ENCODE assay signal across 9 cellular contexts in the genomic region with DNA sequence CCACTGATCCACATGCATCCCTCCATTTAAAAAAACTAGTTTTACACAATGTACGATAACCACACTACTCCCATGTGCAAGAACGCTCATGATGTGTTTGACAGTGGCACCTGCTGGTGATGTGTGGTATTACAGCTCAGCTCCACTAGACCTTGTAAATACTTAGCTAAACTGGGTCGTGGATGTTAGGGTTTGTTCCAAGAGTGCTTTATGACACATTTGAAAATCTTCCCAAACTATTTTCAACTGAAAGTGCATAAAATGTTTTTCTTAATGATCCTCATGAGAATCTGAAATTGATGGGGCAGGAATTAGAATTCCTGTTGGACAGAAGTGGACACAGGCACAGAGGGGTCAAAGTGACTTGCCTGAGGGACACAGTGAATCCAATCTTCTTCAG.
DNase-seq lines count a peak whose midpoint lies in the region; ATAC-seq and TF ChIP-seq lines count a peak whose summit lies in the region.
"Had no signal": no experiment of that assay in that cellular context is flagged by ENCODE, and none has a peak within 500 bp of the region (broad histone marks: within the 10 kb centered on the region; RNA-seq: fewer than 3 reads in every experiment).

No MANE protein-coding gene starts in this region.

- H4K20me1 ChIP-seq in SK-N-SH (ENCODE audit: insufficient read depth) = no peaks in the 10 kb centered on the region
- no peaks in the 10 kb centered on the region for H4K20me1 ChIP-seq in OCI-LY3 (ENCODE audit: insufficient read depth, low read length)
- H4K20me1 ChIP-seq in neural cell (ENCODE audit: insufficient read depth) = no peaks in the 10 kb centered on the region

- H3K9me2 ChIP-seq in SK-N-SH (no peaks in the 10 kb centered on the region), neural cell (ENCODE audit: insufficient read depth, low read length) (no peaks in the 10 kb centered on the region)

- H3K79me2 ChIP-seq in SK-N-SH (ENCODE audit: insufficient read depth) (no peaks in the 10 kb centered on the region), OCI-LY3 (ENCODE audit: low read length) (no peaks in the 10 kb centered on the region), neural cell (replicated peaks; ENCODE audit: insufficient read depth, low read length) (no peaks in the 10 kb centered on the region)

- peaks cover 7% of the 10 kb centered on the region for H3K9me3 Mint-ChIP-seq in dendritic cell treated with granulocyte-macrophage colony-stimulating factor and Interleukin-4, amounts not matched to agents 40 ng/mL and 50 ng/mL, for 4 days
- H3K9me3 Mint-ChIP-seq in activated T-helper 1 cell treated with anti-CD3 and anti-CD28 coated beads, Interleukin-12 subunit alpha, Interleukin-12 subunit beta, Interleukin-2, Interleukin-4 antibody, amounts not matched to agents 30 ng/mL and 10 ng/mL and 1 ng/mL, durations not matched to agents 14 hours and 24 hours and 36 hours = peaks cover 25% of the 10 kb centered on the region

- H3K36me3 ChIP-seq in SK-N-SH (replicated peaks in 1 of 2; ENCODE audit: control insufficient read depth in 1 of 2, insufficient read depth in 2 of 2, low read length in 1 of 2) (no peaks in the 10 kb centered on the region), OCI-LY3 (replicated peaks; ENCODE audit: low read depth, low read length) (peaks cover 7% of the 10 kb centered on the region), neural cell (ENCODE audit: insufficient read depth, low read length) (no peaks in the 10 kb centered on the region)

- peaks cover 7% of the 10 kb centered on the region for H3K36me3 Mint-ChIP-seq in dendritic cell treated with granulocyte-macrophage colony-stimulating factor and Interleukin-4, amounts not matched to agents 40 ng/mL and 50 ng/mL, for 4 days (ENCODE audit: low read depth)
- H3K36me3 Mint-ChIP-seq in activated T-helper 1 cell treated with anti-CD3 and anti-CD28 coated beads, Interleukin-12 subunit alpha, Interleukin-12 subunit beta, Interleukin-2, Interleukin-4 antibody, amounts not matched to agents 30 ng/mL and 10 ng/mL and 1 ng/mL, durations not matched to agents 14 hours and 24 hours and 36 hours (ENCODE audit: low read depth) = peaks cover 3% of the 10 kb centered on the region

- peaks cover 5 to 6% of the 10 kb centered on the region in 2 experiments; a peak in 2 of 4 replicates for H3K4me1 ChIP-seq in SK-N-SH (ENCODE audit: control insufficient read depth in 1 of 2, insufficient read depth in 2 of 2, low read depth in 1 of 2, low read length in 1 of 2)
- peaks cover 13% of the 10 kb centered on the region for H3K4me1 ChIP-seq in OCI-LY3 (ENCODE audit: low read length)

- H3K4me2 ChIP-seq in SK-N-SH = no peak overlapping the region
- H3K4me2 ChIP-seq in OCI-LY3 (ENCODE audit: low read length) = no peak overlapping the region
- H3K4me2 ChIP-seq in neural cell (ENCODE audit: low read length) = no peak overlapping the region

- no peak overlapping the region for H3K4me3 Mint-ChIP-seq in dendritic cell treated with granulocyte-macrophage colony-stimulating factor and Interleukin-4, amounts not matched to agents 40 ng/mL and 50 ng/mL, for 4 days
- H3K4me3 Mint-ChIP-seq in activated T-helper 1 cell treated with anti-CD3 and anti-CD28 coated beads, Interleukin-12 subunit alpha, Interleukin-12 subunit beta, Interleukin-2, Interleukin-4 antibody, amounts not matched to agents 30 ng/mL and 10 ng/mL and 1 ng/mL, durations not matched to agents 14 hours and 24 hours and 36 hours = no peak overlapping the region
- H3K4me3 Mint-ChIP-seq: activated naive CD8-positive, alpha-beta T cell had no signal

- peaks cover 75% of the 10 kb centered on the region for H3K4me1 Mint-ChIP-seq in dendritic cell treated with granulocyte-macrophage colony-stimulating factor and Interleukin-4, amounts not matched to agents 40 ng/mL and 50 ng/mL, for 4 days (ENCODE audit: low read depth)
- peaks cover 37% of the 10 kb centered on the region for H3K4me1 Mint-ChIP-seq in activated T-helper 1 cell treated with anti-CD3 and anti-CD28 coated beads, Interleukin-12 subunit alpha, Interleukin-12 subunit beta, Interleukin-2, Interleukin-4 antibody, amounts not matched to agents 30 ng/mL and 10 ng/mL and 1 ng/mL, durations not matched to agents 14 hours and 24 hours and 36 hours (ENCODE audit: low read depth)

- 50% methylated on average over 3 of the region's 3 CpGs for WGBS in SK-N-SH (ENCODE audit: low lambda C conversion rate)

- CTCF ChIA-PET in SK-N-SH (lab: Yijun Ruan, JAX) = interaction anchor here (0.9 to 2.9 kb wide), 9 partner anchors 27 to 728 kb away, joined by 3 to 16 read pairs (median 3); no protein-coding TSS in a partner anchor

- H3K4me3 ChIP-seq in SK-N-SH (ENCODE audit: low read depth in 2 of 2, low read length in 1 of 2) = no peak overlapping the region
- H3K4me3 ChIP-seq in OCI-LY3 (ENCODE audit: low read length) = no peak overlapping the region
- no peak overlapping the region for H3K4me3 ChIP-seq in neural cell (ENCODE audit: low read length)

- peak overlapping the region; percentile 27 for H3K27ac Mint-ChIP-seq in dendritic cell treated with granulocyte-macrophage colony-stimulating factor and Interleukin-4, amounts not matched to agents 40 ng/mL and 50 ng/mL, for 4 days
- no peak overlapping the region for H3K27ac Mint-ChIP-seq in activated T-helper 1 cell treated with anti-CD3 and anti-CD28 coated beads, Interleukin-12 subunit alpha, Interleukin-12 subunit beta, Interleukin-2, Interleukin-4 antibody, amounts not matched to agents 30 ng/mL and 10 ng/mL and 1 ng/mL, durations not matched to agents 14 hours and 24 hours and 36 hours
- H3K27ac Mint-ChIP-seq: activated naive CD8-positive, alpha-beta T cell had no signal

- peak; percentile 75 for TF ChIP-seq CTCF in SK-N-SH (IDR thresholded peaks at IDR 0.05)
- peak; percentile 80 for TF ChIP-seq CTCF in OCI-LY3 (IDR thresholded peaks at IDR 0.05; ENCODE audit: low read depth, low read length)
- peak; percentile 62 for TF ChIP-seq CTCF in neural cell (IDR thresholded peaks at IDR 0.05; ENCODE audit: poor library complexity, severe bottlenecking)

- POLR2A ChIA-PET in SK-N-SH (lab: Yijun Ruan, JAX) = no interaction called here

- H3K27me3 ChIP-seq in SK-N-SH (ENCODE audit: insufficient read depth) (no peaks in the 10 kb centered on the region), OCI-LY3 (ENCODE audit: low read depth, low read length) (peaks cover 45% of the 10 kb centered on the region), neural cell (ENCODE audit: insufficient read depth, low read depth, low read length) (no peaks in the 10 kb centered on the region)

- intact Hi-C loops in dendritic cell treated with granulocyte-macrophage colony-stimulating factor and Interleukin-4, amounts not matched to agents 40 ng/mL and 50 ng/mL, for 4 days (cut with micrococcal nuclease) = no loop called here
- intact Hi-C loops in activated T-helper 1 cell treated with anti-CD3 and anti-CD28 coated beads, Interleukin-12 subunit alpha, Interleukin-12 subunit beta, Interleukin-2, Interleukin-4 antibody, amounts not matched to agents 30 ng/mL and 10 ng/mL and 1 ng/mL, durations not matched to agents 14 hours and 24 hours and 36 hours (cut with micrococcal nuclease) = no loop called here

- TF ChIP-seq RAD21 in SK-N-SH (IDR thresholded peaks at IDR 0.05; ENCODE audit: low read length) (peak; percentile 52), neural cell (conservative IDR thresholded peaks at IDR 0.05) (peak; percentile 38)

- no peaks in the 10 kb centered on the region for H3F3A ChIP-seq in SK-N-SH (replicated peaks; ENCODE audit: insufficient read depth)
- no peaks in the 10 kb centered on the region for H3F3A ChIP-seq in neural cell (ENCODE audit: insufficient read depth, low read length, poor library complexity, severe bottlenecking)

- DNase-seq in SK-N-SH = no peak
- DNase-seq in midbrain (lab: John Stamatoyannopoulos, UW) = no peak
- DNase-seq in activated T-helper 1 cell treated with anti-CD3 and anti-CD28 coated beads, Interleukin-12 subunit alpha, Interleukin-12 subunit beta, Interleukin-2, Interleukin-4 antibody, amounts not matched to agents 30 ng/mL and 10 ng/mL and 1 ng/mL, durations not matched to agents 14 hours and 24 hours and 36 hours (ENCODE audit: low spot score) = no peak

- H3K9me3 ChIP-seq in SK-N-SH = no peaks in the 10 kb centered on the region
- H3K9me3 ChIP-seq in OCI-LY3 (ENCODE audit: insufficient read depth, low read length) = peaks cover 10% of the 10 kb centered on the region; the same call in 1 of the 2 replicates
- peaks cover 9% of the 10 kb centered on the region for H3K9me3 ChIP-seq in neural cell (ENCODE audit: low read length)

- no peak overlapping the region for H3K27ac ChIP-seq in SK-N-SH (ENCODE audit: low read depth in 2 of 2, low read length in 1 of 2)
- H3K27ac ChIP-seq in OCI-LY3 (ENCODE audit: low read length) = no peak overlapping the region
- no peak overlapping the region for H3K27ac ChIP-seq in neural cell (ENCODE audit: low read length)

- ATAC-seq in SK-N-SH treated with all-trans-retinoic acid at 6 μM for 48 hours = no peak
- no peak for ATAC-seq in HG03196 (IDR thresholded peaks at IDR 0.05; ENCODE audit: unreplicated experiment)

- no peak for TF ChIP-seq EP300 in SK-N-SH (IDR thresholded peaks at IDR 0.05; ENCODE audit: borderline replicate concordance in 1 of 2, low read depth in 1 of 2, low read length in 1 of 2)
- TF ChIP-seq EP300 in neural cell (conservative IDR thresholded peaks at IDR 0.05; ENCODE audit: poor library complexity, severe bottlenecking) = no peak

- H2AFZ ChIP-seq in SK-N-SH (ENCODE audit: low read depth) = no peak overlapping the region
- no peak overlapping the region for H2AFZ ChIP-seq in OCI-LY3 (ENCODE audit: low read depth, low read length)
- no peak overlapping the region for H2AFZ ChIP-seq in neural cell (ENCODE audit: low read depth, low read length)

- H3K27me3 Mint-ChIP-seq in dendritic cell treated with granulocyte-macrophage colony-stimulating factor and Interleukin-4, amounts not matched to agents 40 ng/mL and 50 ng/mL, for 4 days = peaks cover 10% of the 10 kb centered on the region
- H3K27me3 Mint-ChIP-seq in activated T-helper 1 cell treated with anti-CD3 and anti-CD28 coated beads, Interleukin-12 subunit alpha, Interleukin-12 subunit beta, Interleukin-2, Interleukin-4 antibody, amounts not matched to agents 30 ng/mL and 10 ng/mL and 1 ng/mL, durations not matched to agents 14 hours and 24 hours and 36 hours (ENCODE audit: insufficient read depth) = peaks cover 8% of the 10 kb centered on the region
- H3K27me3 Mint-ChIP-seq: activated naive CD8-positive, alpha-beta T cell had no signal

- H3K9ac ChIP-seq in SK-N-SH (no peak overlapping the region), OCI-LY3 (ENCODE audit: low read length) (no peak overlapping the region), neural cell (ENCODE audit: low read length) (no peak overlapping the region)

TF ChIP-seq in SK-N-SH, 30 proteins besides CTCF, POLR2A, EP300 and RAD21 (continues in another document):
- TF ChIP-seq SMC3 (IDR thresholded peaks at IDR 0.05; ENCODE audit: low read depth, low read length) = peak; percentile 19; the same call in 1 of the 2 replicates

TF ChIP-seq in SK-N-SH treated with all-trans-retinoic acid at 6 μM for 48 hours, 23 proteins besides CTCF, POLR2A, EP300 and RAD21 (continues in another document):
- no peak for TF ChIP-seq BACH2 (CRISPR knock-in tag; IDR thresholded peaks at IDR 0.05; ENCODE audit: borderline replicate concordance)
- no peak for TF ChIP-seq TOX (CRISPR knock-in tag; IDR thresholded peaks at IDR 0.05; ENCODE audit: borderline replicate concordance)
